1 cellular context compared by ENCODE assay signal in the genomic region with DNA sequence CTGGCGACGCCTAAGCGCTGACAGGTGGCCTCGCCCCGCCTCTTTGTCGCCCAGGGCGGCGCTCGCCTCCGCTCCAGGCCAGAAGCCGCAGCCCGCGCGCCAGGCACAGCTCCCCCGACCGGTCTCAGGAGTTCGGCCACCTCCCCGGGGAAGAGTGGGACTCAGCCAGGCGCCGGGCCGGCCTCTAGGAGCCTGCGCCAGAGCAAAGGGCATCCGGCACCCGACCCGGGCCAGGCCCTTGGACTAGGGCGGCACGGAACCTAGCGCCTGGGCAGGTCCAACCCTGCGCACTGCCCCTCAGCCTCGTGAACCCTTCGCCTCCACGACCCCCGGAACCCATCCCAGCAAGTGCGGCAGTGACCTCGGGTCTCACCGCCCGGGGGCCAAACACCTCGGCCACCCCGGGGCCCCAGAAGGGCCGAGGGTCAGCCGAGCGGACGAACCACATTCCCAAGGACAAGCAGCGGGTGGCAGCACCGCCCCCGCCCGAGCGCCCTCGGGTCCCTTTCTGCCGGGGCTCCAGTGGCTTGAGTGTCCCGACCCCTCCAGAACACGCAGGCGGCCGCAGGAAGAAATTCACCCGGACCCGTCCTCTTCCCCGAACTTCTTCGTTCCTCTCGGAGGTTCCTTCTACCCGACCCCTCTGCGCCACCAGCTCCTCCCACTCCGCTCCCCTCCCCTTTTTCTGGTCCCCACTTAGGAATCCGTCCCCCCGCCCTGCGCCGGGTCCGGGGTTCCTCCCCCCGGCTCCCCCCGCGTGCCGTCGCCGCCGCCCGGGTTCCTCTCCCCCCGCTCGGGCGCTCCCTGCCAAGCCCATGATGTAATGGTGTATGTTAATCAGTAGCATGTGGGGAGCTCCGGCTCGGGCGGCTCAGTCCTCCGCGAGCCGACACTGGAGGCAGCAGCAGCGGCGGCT.
A peak's percentile ranks its signal among the peaks of the same experiment; 100 is the strongest.
TF ChIP-seq lines count a peak whose summit lies in the region.

No MANE protein-coding gene starts in this region.

TF ChIP-seq in K562, 482 proteins besides CTCF, POLR2A, EP300 and RAD21 (continued from another document and continues in another):
- TF ChIP-seq SRF (CRISPR knock-in tag; IDR thresholded peaks at IDR 0.05) = peak in 1 of 2 experiments; percentile 35; a peak in 1 of 4 replicates
- peak; percentile 46; the same call in 1 of the 2 replicates for TF ChIP-seq ZNF263 (CRISPR knock-in tag; IDR thresholded peaks at IDR 0.05; ENCODE audit: borderline replicate concordance)
- TF ChIP-seq ZBTB8A (IDR thresholded peaks at IDR 0.05; ENCODE audit: partially characterized antibody) = no peak
- peak; percentile 33; the same call in 1 of the 2 replicates for TF ChIP-seq BCOR (IDR thresholded peaks at IDR 0.05)
- no peak for TF ChIP-seq NR2C2 (CRISPR knock-in tag; IDR thresholded peaks at IDR 0.05)
- peak; percentile 59 for TF ChIP-seq NR2C2 (tag; IDR thresholded peaks at IDR 0.05)
- TF ChIP-seq HDAC6 (IDR thresholded peaks at IDR 0.05; ENCODE audit: low read depth, low read length) = no peak
- TF ChIP-seq, protein P1, sequence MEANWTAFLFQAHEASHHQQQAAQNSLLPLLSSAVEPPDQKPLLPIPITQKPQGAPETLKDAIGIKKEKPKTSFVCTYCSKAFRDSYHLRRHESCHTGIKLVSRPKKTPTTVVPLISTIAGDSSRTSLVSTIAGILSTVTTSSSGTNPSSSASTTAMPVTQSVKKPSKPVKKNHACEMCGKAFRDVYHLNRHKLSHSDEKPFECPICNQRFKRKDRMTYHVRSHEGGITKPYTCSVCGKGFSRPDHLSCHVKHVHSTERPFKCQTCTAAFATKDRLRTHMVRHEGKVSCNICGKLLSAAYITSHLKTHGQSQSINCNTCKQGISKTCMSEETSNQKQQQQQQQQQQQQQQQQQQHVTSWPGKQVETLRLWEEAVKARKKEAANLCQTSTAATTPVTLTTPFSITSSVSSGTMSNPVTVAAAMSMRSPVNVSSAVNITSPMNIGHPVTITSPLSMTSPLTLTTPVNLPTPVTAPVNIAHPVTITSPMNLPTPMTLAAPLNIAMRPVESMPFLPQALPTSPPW (CRISPR knock-in tag; IDR thresholded peaks at IDR 0.05) = peak; percentile 99
- peak; percentile 35 for TF ChIP-seq TAF9B (IDR thresholded peaks at IDR 0.05; ENCODE audit: partially characterized antibody)
- TF ChIP-seq, protein P2, sequence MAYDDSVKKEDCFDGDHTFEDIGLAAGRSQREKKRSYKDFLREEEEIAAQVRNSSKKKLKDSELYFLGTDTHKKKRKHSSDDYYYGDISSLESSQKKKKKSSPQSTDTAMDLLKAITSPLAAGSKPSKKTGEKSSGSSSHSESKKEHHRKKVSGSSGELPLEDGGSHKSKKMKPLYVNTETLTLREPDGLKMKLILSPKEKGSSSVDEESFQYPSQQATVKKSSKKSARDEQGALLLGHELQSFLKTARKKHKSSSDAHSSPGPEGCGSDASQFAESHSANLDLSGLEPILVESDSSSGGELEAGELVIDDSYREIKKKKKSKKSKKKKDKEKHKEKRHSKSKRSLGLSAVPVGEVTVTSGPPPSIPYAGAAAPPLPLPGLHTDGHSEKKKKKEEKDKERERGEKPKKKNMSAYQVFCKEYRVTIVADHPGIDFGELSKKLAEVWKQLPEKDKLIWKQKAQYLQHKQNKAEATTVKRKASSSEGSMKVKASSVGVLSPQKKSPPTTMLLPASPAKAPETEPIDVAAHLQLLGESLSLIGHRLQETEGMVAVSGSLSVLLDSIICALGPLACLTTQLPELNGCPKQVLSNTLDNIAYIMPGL (CRISPR knock-in tag; IDR thresholded peaks at IDR 0.05) = 0 out of 2 replicates have a peak, but pooled peaks have one; percentile 68
- TF ChIP-seq SP1 (CRISPR knock-in tag; IDR thresholded peaks at IDR 0.05) = peak; percentile 52
- TF ChIP-seq, protein P3, sequence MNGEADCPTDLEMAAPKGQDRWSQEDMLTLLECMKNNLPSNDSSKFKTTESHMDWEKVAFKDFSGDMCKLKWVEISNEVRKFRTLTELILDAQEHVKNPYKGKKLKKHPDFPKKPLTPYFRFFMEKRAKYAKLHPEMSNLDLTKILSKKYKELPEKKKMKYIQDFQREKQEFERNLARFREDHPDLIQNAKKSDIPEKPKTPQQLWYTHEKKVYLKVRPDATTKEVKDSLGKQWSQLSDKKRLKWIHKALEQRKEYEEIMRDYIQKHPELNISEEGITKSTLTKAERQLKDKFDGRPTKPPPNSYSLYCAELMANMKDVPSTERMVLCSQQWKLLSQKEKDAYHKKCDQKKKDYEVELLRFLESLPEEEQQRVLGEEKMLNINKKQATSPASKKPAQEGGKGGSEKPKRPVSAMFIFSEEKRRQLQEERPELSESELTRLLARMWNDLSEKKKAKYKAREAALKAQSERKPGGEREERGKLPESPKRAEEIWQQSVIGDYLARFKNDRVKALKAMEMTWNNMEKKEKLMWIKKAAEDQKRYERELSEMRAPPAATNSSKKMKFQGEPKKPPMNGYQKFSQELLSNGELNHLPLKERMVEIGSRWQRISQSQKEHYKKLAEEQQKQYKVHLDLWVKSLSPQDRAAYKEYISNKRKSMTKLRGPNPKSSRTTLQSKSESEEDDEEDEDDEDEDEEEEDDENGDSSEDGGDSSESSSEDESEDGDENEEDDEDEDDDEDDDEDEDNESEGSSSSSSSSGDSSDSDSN (IDR thresholded peaks at IDR 0.05; ENCODE audit: borderline replicate concordance in 1 of 2, low read depth in 2 of 2, low read length in 2 of 2) = peak; percentile 76 to 91; a peak in 3 of 4 replicates
- TF ChIP-seq CXXC5 (CRISPR knock-in tag; IDR thresholded peaks at IDR 0.05) = 0 out of 2 replicates have a peak, but pooled peaks have one; percentile 58
- TF ChIP-seq, protein P4, sequence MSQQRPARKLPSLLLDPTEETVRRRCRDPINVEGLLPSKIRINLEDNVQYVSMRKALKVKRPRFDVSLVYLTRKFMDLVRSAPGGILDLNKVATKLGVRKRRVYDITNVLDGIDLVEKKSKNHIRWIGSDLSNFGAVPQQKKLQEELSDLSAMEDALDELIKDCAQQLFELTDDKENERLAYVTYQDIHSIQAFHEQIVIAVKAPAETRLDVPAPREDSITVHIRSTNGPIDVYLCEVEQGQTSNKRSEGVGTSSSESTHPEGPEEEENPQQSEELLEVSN (IDR thresholded peaks at IDR 0.05; ENCODE audit: borderline replicate concordance in 1 of 2, extremely low read depth in 1 of 2, insufficient read depth in 1 of 2, insufficient read length in 1 of 2, low read depth in 1 of 2, low read length in 1 of 2, poor library complexity in 1 of 2, severe bottlenecking in 1 of 2) = peak; percentile 34 to 71
- TF ChIP-seq ZKSCAN1 (IDR thresholded peaks at IDR 0.05; ENCODE audit: low read depth, low read length) = no peak
- no peak for TF ChIP-seq KAT7 (CRISPR knock-in tag; IDR thresholded peaks at IDR 0.05; ENCODE audit: borderline replicate concordance)
- peak; percentile 17; the same call in 1 of the 2 replicates for TF ChIP-seq DPF2 (IDR thresholded peaks at IDR 0.05)
- TF ChIP-seq HMGN3 (IDR thresholded peaks at IDR 0.05; ENCODE audit: borderline replicate concordance, extremely low read depth, insufficient read length, low read depth, low read length) = peak; percentile 55
- no peak for TF ChIP-seq RBM14 (IDR thresholded peaks at IDR 0.05; ENCODE audit: borderline replicate concordance, insufficient read depth, low read depth, low read length)
- peak; percentile 46 for TF ChIP-seq JUND (IDR thresholded peaks at IDR 0.05; ENCODE audit: borderline replicate concordance, low read depth, low read length)
- TF ChIP-seq JUND (tag; IDR thresholded peaks at IDR 0.05; ENCODE audit: borderline replicate concordance, low read depth, low read length) = no peak; the same call in 2 of the 3 replicates
- TF ChIP-seq, protein P5, sequence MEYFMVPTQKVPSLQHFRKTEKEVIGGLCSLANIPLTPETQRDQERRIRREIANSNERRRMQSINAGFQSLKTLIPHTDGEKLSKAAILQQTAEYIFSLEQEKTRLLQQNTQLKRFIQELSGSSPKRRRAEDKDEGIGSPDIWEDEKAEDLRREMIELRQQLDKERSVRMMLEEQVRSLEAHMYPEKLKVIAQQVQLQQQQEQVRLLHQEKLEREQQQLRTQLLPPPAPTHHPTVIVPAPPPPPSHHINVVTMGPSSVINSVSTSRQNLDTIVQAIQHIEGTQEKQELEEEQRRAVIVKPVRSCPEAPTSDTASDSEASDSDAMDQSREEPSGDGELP (CRISPR knock-in tag; IDR thresholded peaks at IDR 0.05; ENCODE audit: borderline replicate concordance) = peak; percentile 54; the same call in 1 of the 2 replicates
- peak; percentile 33 for TF ChIP-seq FIP1L1 (IDR thresholded peaks at IDR 0.05; ENCODE audit: low read depth, low read length, poor library complexity, severe bottlenecking)
- TF ChIP-seq TBP (optimal IDR thresholded peaks at IDR 0.05; ENCODE audit: low read depth, low read length) = peak; percentile 71
- TF ChIP-seq, protein P6, sequence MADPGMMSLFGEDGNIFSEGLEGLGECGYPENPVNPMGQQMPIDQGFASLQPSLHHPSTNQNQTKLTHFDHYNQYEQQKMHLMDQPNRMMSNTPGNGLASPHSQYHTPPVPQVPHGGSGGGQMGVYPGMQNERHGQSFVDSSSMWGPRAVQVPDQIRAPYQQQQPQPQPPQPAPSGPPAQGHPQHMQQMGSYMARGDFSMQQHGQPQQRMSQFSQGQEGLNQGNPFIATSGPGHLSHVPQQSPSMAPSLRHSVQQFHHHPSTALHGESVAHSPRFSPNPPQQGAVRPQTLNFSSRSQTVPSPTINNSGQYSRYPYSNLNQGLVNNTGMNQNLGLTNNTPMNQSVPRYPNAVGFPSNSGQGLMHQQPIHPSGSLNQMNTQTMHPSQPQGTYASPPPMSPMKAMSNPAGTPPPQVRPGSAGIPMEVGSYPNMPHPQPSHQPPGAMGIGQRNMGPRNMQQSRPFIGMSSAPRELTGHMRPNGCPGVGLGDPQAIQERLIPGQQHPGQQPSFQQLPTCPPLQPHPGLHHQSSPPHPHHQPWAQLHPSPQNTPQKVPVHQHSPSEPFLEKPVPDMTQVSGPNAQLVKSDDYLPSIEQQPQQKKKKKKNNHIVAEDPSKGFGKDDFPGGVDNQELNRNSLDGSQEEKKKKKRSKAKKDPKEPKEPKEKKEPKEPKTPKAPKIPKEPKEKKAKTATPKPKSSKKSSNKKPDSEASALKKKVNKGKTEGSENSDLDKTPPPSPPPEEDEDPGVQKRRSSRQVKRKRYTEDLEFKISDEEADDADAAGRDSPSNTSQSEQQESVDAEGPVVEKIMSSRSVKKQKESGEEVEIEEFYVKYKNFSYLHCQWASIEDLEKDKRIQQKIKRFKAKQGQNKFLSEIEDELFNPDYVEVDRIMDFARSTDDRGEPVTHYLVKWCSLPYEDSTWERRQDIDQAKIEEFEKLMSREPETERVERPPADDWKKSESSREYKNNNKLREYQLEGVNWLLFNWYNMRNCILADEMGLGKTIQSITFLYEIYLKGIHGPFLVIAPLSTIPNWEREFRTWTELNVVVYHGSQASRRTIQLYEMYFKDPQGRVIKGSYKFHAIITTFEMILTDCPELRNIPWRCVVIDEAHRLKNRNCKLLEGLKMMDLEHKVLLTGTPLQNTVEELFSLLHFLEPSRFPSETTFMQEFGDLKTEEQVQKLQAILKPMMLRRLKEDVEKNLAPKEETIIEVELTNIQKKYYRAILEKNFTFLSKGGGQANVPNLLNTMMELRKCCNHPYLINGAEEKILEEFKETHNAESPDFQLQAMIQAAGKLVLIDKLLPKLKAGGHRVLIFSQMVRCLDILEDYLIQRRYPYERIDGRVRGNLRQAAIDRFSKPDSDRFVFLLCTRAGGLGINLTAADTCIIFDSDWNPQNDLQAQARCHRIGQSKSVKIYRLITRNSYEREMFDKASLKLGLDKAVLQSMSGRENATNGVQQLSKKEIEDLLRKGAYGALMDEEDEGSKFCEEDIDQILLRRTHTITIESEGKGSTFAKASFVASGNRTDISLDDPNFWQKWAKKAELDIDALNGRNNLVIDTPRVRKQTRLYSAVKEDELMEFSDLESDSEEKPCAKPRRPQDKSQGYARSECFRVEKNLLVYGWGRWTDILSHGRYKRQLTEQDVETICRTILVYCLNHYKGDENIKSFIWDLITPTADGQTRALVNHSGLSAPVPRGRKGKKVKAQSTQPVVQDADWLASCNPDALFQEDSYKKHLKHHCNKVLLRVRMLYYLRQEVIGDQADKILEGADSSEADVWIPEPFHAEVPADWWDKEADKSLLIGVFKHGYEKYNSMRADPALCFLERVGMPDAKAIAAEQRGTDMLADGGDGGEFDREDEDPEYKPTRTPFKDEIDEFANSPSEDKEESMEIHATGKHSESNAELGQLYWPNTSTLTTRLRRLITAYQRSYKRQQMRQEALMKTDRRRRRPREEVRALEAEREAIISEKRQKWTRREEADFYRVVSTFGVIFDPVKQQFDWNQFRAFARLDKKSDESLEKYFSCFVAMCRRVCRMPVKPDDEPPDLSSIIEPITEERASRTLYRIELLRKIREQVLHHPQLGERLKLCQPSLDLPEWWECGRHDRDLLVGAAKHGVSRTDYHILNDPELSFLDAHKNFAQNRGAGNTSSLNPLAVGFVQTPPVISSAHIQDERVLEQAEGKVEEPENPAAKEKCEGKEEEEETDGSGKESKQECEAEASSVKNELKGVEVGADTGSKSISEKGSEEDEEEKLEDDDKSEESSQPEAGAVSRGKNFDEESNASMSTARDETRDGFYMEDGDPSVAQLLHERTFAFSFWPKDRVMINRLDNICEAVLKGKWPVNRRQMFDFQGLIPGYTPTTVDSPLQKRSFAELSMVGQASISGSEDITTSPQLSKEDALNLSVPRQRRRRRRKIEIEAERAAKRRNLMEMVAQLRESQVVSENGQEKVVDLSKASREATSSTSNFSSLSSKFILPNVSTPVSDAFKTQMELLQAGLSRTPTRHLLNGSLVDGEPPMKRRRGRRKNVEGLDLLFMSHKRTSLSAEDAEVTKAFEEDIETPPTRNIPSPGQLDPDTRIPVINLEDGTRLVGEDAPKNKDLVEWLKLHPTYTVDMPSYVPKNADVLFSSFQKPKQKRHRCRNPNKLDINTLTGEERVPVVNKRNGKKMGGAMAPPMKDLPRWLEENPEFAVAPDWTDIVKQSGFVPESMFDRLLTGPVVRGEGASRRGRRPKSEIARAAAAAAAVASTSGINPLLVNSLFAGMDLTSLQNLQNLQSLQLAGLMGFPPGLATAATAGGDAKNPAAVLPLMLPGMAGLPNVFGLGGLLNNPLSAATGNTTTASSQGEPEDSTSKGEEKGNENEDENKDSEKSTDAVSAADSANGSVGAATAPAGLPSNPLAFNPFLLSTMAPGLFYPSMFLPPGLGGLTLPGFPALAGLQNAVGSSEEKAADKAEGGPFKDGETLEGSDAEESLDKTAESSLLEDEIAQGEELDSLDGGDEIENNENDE (IDR thresholded peaks at IDR 0.05; ENCODE audit: low read depth, low read length) = no peak
- TF ChIP-seq, protein P7, sequence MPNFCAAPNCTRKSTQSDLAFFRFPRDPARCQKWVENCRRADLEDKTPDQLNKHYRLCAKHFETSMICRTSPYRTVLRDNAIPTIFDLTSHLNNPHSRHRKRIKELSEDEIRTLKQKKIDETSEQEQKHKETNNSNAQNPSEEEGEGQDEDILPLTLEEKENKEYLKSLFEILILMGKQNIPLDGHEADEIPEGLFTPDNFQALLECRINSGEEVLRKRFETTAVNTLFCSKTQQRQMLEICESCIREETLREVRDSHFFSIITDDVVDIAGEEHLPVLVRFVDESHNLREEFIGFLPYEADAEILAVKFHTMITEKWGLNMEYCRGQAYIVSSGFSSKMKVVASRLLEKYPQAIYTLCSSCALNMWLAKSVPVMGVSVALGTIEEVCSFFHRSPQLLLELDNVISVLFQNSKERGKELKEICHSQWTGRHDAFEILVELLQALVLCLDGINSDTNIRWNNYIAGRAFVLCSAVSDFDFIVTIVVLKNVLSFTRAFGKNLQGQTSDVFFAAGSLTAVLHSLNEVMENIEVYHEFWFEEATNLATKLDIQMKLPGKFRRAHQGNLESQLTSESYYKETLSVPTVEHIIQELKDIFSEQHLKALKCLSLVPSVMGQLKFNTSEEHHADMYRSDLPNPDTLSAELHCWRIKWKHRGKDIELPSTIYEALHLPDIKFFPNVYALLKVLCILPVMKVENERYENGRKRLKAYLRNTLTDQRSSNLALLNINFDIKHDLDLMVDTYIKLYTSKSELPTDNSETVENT (CRISPR knock-in tag; IDR thresholded peaks at IDR 0.05) = no peak
- peak; percentile 67 for TF ChIP-seq RBFOX2 (IDR thresholded peaks at IDR 0.05; ENCODE audit: low read depth, low read length)
- TF ChIP-seq CEBPG (CRISPR knock-in tag; IDR thresholded peaks at IDR 0.05) = peak; percentile 26; the same call in 1 of the 2 replicates
- TF ChIP-seq CEBPG (tag; conservative IDR thresholded peaks at IDR 0.05 in 1 of 2, IDR thresholded peaks at IDR 0.05 in 1 of 2) = no peak
- no peak for TF ChIP-seq ZNF311 (CRISPR knock-in tag; IDR thresholded peaks at IDR 0.05)
